13 cellular contexts compared by ENCODE assay signal in the genomic region with DNA sequence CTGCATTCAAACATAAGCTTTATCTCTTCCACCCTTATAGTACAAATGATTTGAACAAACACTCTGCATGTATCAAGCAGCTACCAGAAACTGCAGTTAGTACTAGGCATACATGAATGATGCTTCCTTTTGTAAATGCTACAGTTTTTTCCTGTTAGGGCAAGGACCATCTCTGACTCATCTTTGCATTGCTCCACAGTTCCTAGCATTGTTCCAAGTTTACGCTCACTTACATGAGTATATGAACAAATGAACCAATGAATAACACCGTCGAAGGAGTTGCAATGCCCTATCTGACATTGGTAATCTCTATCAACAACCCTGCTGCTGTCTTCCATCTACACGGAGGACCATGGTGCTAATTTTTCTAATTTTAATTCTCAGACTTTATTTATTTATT. TPM values are rescaled to one million over a fixed set of nuclear protein-coding genes. Genes with fewer than 3 reads are reported as not detected.
DNase-seq lines count a peak whose midpoint lies in the region; ATAC-seq and TF ChIP-seq lines count a peak whose summit lies in the region.
"Had no signal": no experiment of that assay in that cellular context is flagged by ENCODE, and none has a peak within 500 bp of the region (broad histone marks: within the 10 kb centered on the region; RNA-seq: fewer than 3 reads in every experiment).

No MANE protein-coding gene starts in this region.

- H3K4me1 ChIP-seq in Panc1 (ENCODE audit: control insufficient read depth, insufficient read depth, low read length): peaks cover 16% of the 10 kb centered on the region

- intact Hi-C loops in Panc1 (cut with micrococcal nuclease; ENCODE audit: unreplicated experiment): loop anchor here (5.0 kb wide), 1 partner anchor 250 kb away; no protein-coding TSS in a partner anchor

- in situ Hi-C loops in Panc1 (cut with HindIII; ENCODE audit: low pct_unique_long_range_greater_than_20kb, low sequenced_read_pairs): no loop called here

- H3K4me3 ChIP-seq in Panc1 (ENCODE audit: low read depth in 2 of 2, low read length in 2 of 2) (no peak overlapping the region), epithelial cell of esophagus (ENCODE audit: low read length) (no peak overlapping the region)

- H3K9me3 ChIP-seq in Panc1 (ENCODE audit: control insufficient read depth, insufficient read depth, low read depth, low read length): no peaks in the 10 kb centered on the region

- no peaks in the 10 kb centered on the region; the same call in 1 of the 2 replicates for H3K36me3 ChIP-seq in Panc1 (ENCODE audit: control insufficient read depth, insufficient read depth, low read length)

- no peak overlapping the region for H3K27ac ChIP-seq in Panc1 (ENCODE audit: low read length)

- POLR2A ChIA-PET in Panc1 (lab: Charles Lee): interaction anchor here (0.6 kb wide), 1 partner anchor 76 kb away, joined by 9 read pairs; no protein-coding TSS in a partner anchor

- peaks cover 2% of the 10 kb centered on the region for H3K36me3 Mint-ChIP-seq in neural crest cell (ENCODE audit: low read depth)

- H3K27ac Mint-ChIP-seq in neural crest cell (ENCODE audit: unreplicated experiment): no peak overlapping the region
- H3K27ac Mint-ChIP-seq: stimulated activated naive CD8-positive, alpha-beta T cell treated with anti-CD3 and anti-CD28 coated beads, Interleukin-15, amount 100 ng/mL, for 72 hours had no signal

- no peak for ATAC-seq in Panc1
- ATAC-seq: stimulated activated naive CD8-positive, alpha-beta T cell treated with anti-CD3 and anti-CD28 coated beads, Interleukin-15, amount 100 ng/mL, for 72 hours had no signal

- H3K9me3 Mint-ChIP-seq in neural crest cell: peaks cover 2% of the 10 kb centered on the region

- H3K4me1 Mint-ChIP-seq in neural crest cell: peaks cover 40% of the 10 kb centered on the region

- TF ChIP-seq CTCF in Panc1 (IDR thresholded peaks at IDR 0.05) (no peak), epithelial cell of esophagus (IDR thresholded peaks at IDR 0.05; ENCODE audit: insufficient read depth, low read depth, low read length, missing control alignments) (no peak), neural crest cell (conservative IDR thresholded peaks at IDR 0.05) (no peak)

- peak overlapping the region; percentile 71 for H3K4me3 Mint-ChIP-seq in neural crest cell

- BruUV-seq in Panc1 (replicated peaks; lab: Mats Ljungman, UMichigan): no TSS peak

- DNase-seq in EL: peak; percentile 46
- DNase-seq in Panc1 (ENCODE audit: low read depth, low spot score): peak; percentile 15
- peak; percentile 99 for DNase-seq in epithelial cell of esophagus (ENCODE audit: low read depth)
- no peak for DNase-seq in neural crest cell (ENCODE audit: low read depth, low spot score)
- DNase-seq in COLO668 (lab: John Stamatoyannopoulos, UW; ENCODE audit: unreplicated experiment): no peak
- DNase-seq in NCI-H524 (lab: John Stamatoyannopoulos, UW): no peak
- no peak for DNase-seq in hepatic stellate cell (ENCODE audit: low spot score)
- DNase-seq in T-helper 9 cell: no peak
- DNase-seq: activated CD4-positive, alpha-beta T cell treated with anti-CD3 and anti-CD28 coated beads for 1 hour; caudate nucleus; NCI-H524 treated with DMSO at 0.1 percent for 48 hours; posterior cingulate gyrus; stimulated activated naive CD8-positive, alpha-beta T cell treated with anti-CD3 and anti-CD28 coated beads, Interleukin-15, amount 100 ng/mL, for 72 hours had no signal

- CTCF ChIA-PET in Panc1 (lab: Charles Lee): no interaction called here

- no peaks in the 10 kb centered on the region for H3K27me3 Mint-ChIP-seq in neural crest cell (ENCODE audit: low read depth)
- H3K27me3 Mint-ChIP-seq: stimulated activated naive CD8-positive, alpha-beta T cell treated with anti-CD3 and anti-CD28 coated beads, Interleukin-15, amount 100 ng/mL, for 72 hours had no signal

- H3K27me3 ChIP-seq in Panc1 (ENCODE audit: control insufficient read depth, insufficient read depth, low read length): no peaks in the 10 kb centered on the region

RNA-seq across cellular contexts. Expression of a gene that starts 2.1 kb away (rescaled TPM):
- total RNA-seq in Panc1 (2021; ENCODE audit: unreplicated experiment) (52.9 TPM), neural crest cell (169 TPM in 2 replicates)
- 60.1 TPM for polyA plus RNA-seq in Panc1 (2012; ENCODE audit: insufficient read length)

RNA-seq across cellular contexts. Expression of a gene that starts 3.6 kb away (rescaled TPM):
- total RNA-seq in Panc1 (2021; ENCODE audit: unreplicated experiment) (46.2 TPM), neural crest cell (47.2 and 51.4 TPM in 2 replicates)
- polyA plus RNA-seq in Panc1 (2012; ENCODE audit: insufficient read length): 55.5 TPM

Comparison
In these comparisons a context has a peak if more than half of its experiments do, and no peak if none do; other contexts are left out.
1. DNase-seq: peak in EL (single experiment), Panc1 (single experiment) and epithelial cell of esophagus (single experiment); none in neural crest cell (single experiment), COLO668 (single experiment), NCI-H524 (0 of 2), hepatic stellate cell (single experiment) and T-helper 9 cell (single experiment).